ENCODE assay signal across 8 cellular contexts in genomic region chr4:168853770-168854169, GRCh38.
DNase-seq lines count a peak whose midpoint lies in the region; ATAC-seq and TF ChIP-seq lines count a peak whose summit lies in the region.

No MANE protein-coding gene starts in this region.

- peaks cover 39% of the 10 kb centered on the region for H3K4me1 ChIP-seq in MM.1S (ENCODE audit: low read length)
- H3K4me1 ChIP-seq in rectal smooth muscle tissue (ENCODE audit: control insufficient read depth, insufficient read depth, low read length): peaks cover 71% of the 10 kb centered on the region

- H3K9ac ChIP-seq in MM.1S (ENCODE audit: low read length): peak overlapping the region; percentile 17; the same call in 1 of the 2 replicates
- H3K9ac ChIP-seq in rectal smooth muscle tissue (ENCODE audit: low read length): no peak overlapping the region

- H3K9me3 Mint-ChIP-seq in HFFc6: peaks cover 6% of the 10 kb centered on the region

- no peak overlapping the region for H3K4me3 Mint-ChIP-seq in HFFc6

- peak overlapping the region; percentile 6; the same call in 1 of the 2 replicates for H3K27ac Mint-ChIP-seq in HFFc6

- no peaks in the 10 kb centered on the region for H3K9me2 ChIP-seq in MM.1S (replicated peaks; ENCODE audit: insufficient read depth, low read length)

- peaks cover 36% of the 10 kb centered on the region for H3K36me3 Mint-ChIP-seq in HFFc6 (ENCODE audit: low read depth)

- DNase-seq in HFFc6: no peak
- DNase-seq in MM.1S: no peak
- DNase-seq in activated T-cell treated with anti-CD3 and anti-CD28 coated beads, Interleukin-2, amount 50 U/mL, for 1 hour: no peak
- DNase-seq in putamen (ENCODE audit: low spot score): no peak
- DNase-seq in NCI-H1092 treated with DMSO at 0.1 percent for 48 hours (lab: John Stamatoyannopoulos, UW): no peak

- peak overlapping the region; percentile 42 for H3K4me2 ChIP-seq in MM.1S (ENCODE audit: low read depth, low read length)

- no peaks in the 10 kb centered on the region for H3K27me3 ChIP-seq in MM.1S (replicated peaks; ENCODE audit: insufficient read depth, low read length)
- no peaks in the 10 kb centered on the region for H3K27me3 ChIP-seq in rectal smooth muscle tissue (ENCODE audit: control insufficient read depth, insufficient read depth, low read length)

- peak overlapping the region; percentile 78 for H3K27ac ChIP-seq in MM.1S (ENCODE audit: low read length)
- peak overlapping the region; percentile 75 for H3K27ac ChIP-seq in rectal smooth muscle tissue (ENCODE audit: low read depth, low read length)

- H3K4me1 Mint-ChIP-seq in HFFc6 (ENCODE audit: low read depth): peaks cover 77% of the 10 kb centered on the region

- peak; percentile 62 for ATAC-seq in GM18870 (IDR thresholded peaks at IDR 0.05; ENCODE audit: unreplicated experiment)
- no peak for ATAC-seq in GM19328 (IDR thresholded peaks at IDR 0.05; ENCODE audit: unreplicated experiment)

- H3K4me3 ChIP-seq in MM.1S (ENCODE audit: low read length): peak overlapping the region; percentile 20; the same call in 1 of the 2 replicates
- no peak overlapping the region for H3K4me3 ChIP-seq in rectal smooth muscle tissue (ENCODE audit: low read length)

- no peaks in the 10 kb centered on the region for H3K79me2 ChIP-seq in MM.1S (ENCODE audit: low read length)

- peaks cover 2% of the 10 kb centered on the region for H3K27me3 Mint-ChIP-seq in HFFc6 (ENCODE audit: insufficient read depth)

- H4K20me1 ChIP-seq in MM.1S (ENCODE audit: insufficient read depth, low read length): no peaks in the 10 kb centered on the region

- H3F3A ChIP-seq in MM.1S (ENCODE audit: insufficient read depth, low read length): peaks cover 11% of the 10 kb centered on the region

- H3K9me3 ChIP-seq in MM.1S (replicated peaks; ENCODE audit: insufficient read depth, low read length): no peaks in the 10 kb centered on the region

- TF ChIP-seq CTCF in HFFc6 (IDR thresholded peaks at IDR 0.05) (no peak), MM.1S (IDR thresholded peaks at IDR 0.05; ENCODE audit: low read length) (no peak)

- H2AFZ ChIP-seq in MM.1S (ENCODE audit: low read length): no peak overlapping the region

- H3K36me3 ChIP-seq in MM.1S (replicated peaks; ENCODE audit: insufficient read depth, low read length): no peaks in the 10 kb centered on the region
- H3K36me3 ChIP-seq in rectal smooth muscle tissue (ENCODE audit: control insufficient read depth, insufficient read depth, low read length): no peaks in the 10 kb centered on the region
